ENCODE assay signal across 26 cellular contexts in genomic region chr5:54259090-54259489, GRCh38.
DNase-seq lines count a peak whose midpoint lies in the region; ATAC-seq and TF ChIP-seq lines count a peak whose summit lies in the region.
"Had no signal": no experiment of that assay in that cellular context is flagged by ENCODE, and none has a peak within 500 bp of the region (broad histone marks: within the 10 kb centered on the region; RNA-seq: fewer than 3 reads in every experiment).

No MANE protein-coding gene starts in this region.

- CTCF ChIA-PET in RWPE1 (lab: Yijun Ruan, JAX): interaction anchor here (0.7 kb wide), 1 partner anchor 1032 kb away, joined by 4 read pairs; no protein-coding TSS in a partner anchor

- H3K27ac ChIP-seq in RWPE1: no peak overlapping the region
- H3K27ac ChIP-seq: 22Rv1, tibial nerve had no signal

- POLR2A ChIA-PET in RWPE1 (lab: Yijun Ruan, JAX; ENCODE audit: low non-redundant PET): no interaction called here

- no peak for ATAC-seq in GM19023 (IDR thresholded peaks at IDR 0.05; ENCODE audit: unreplicated experiment)

- DNase-seq in DMS53 (lab: John Stamatoyannopoulos, UW) (peak; percentile 50), DMS53 treated with DMSO at 0.1 percent for 48 hours (lab: John Stamatoyannopoulos, UW; ENCODE audit: unreplicated experiment) (no peak), RWPE1 (ENCODE audit: low spot score) (peak; percentile 26), fibroblast of mammary gland (ENCODE audit: low read depth) (peak; percentile 42), skeletal muscle cell (ENCODE audit: low read depth) (peak; percentile 15), GDM1 (lab: John Stamatoyannopoulos, UW) (no peak), CD1c-positive myeloid dendritic cell (ENCODE audit: extremely low spot score) (no peak)
- DNase-seq: activated CD8-positive, alpha-beta memory T cell treated with anti-CD3 and anti-CD28 coated beads for 24 hours; activated naive CD4-positive, alpha-beta T cell treated with Interleukin-2 at 50 U/mL for 16 hours; activated T-cell treated with anti-CD3 and anti-CD28 coated beads, Interleukin-2, amount 50 U/mL, for 24 hours; anterior cingulate cortex; CD4-positive, alpha-beta memory T cell; DMS153; erythroblast; Karpas-422; mesendoderm; NCI-H1092; NCI-H1930; NCI-H774; nucleus accumbens; SHP77; stimulated activated CD4-positive, alpha-beta T cell treated with anti-CD3 and anti-CD28 coated beads, Interleukin-4, amount 100 ng/mL, for 1 hour; T-helper 1 cell had no signal

- H3K4me3 ChIP-seq in fibroblast of mammary gland (ENCODE audit: control insufficient read depth, low read depth, low read length) (no peak overlapping the region), skeletal muscle cell (ENCODE audit: low read depth, low read length) (no peak overlapping the region)
- H3K4me3 ChIP-seq: tibial nerve had no signal

- no peak for TF ChIP-seq CTCF in RWPE1 (conservative IDR thresholded peaks at IDR 0.05; ENCODE audit: low read depth)
- no peak for TF ChIP-seq CTCF in fibroblast of mammary gland (conservative IDR thresholded peaks at IDR 0.05; ENCODE audit: control insufficient read depth, insufficient read depth, low read depth, low read length)

Comparison
In these comparisons a context has a peak if more than half of its experiments do, and no peak if none do; other contexts are left out.
1. DNase-seq: peak in DMS53 (single experiment), RWPE1 (single experiment), fibroblast of mammary gland (single experiment) and skeletal muscle cell (single experiment); none in DMS53 treated with DMSO at 0.1 percent for 48 hours (single experiment), GDM1 (single experiment) and CD1c-positive myeloid dendritic cell (single experiment).